ENCODE assay signal across 8 cellular contexts in genomic region chr5:127793879-127794278, GRCh38.
"Had no signal": no experiment of that assay in that cellular context is flagged by ENCODE, and none has a peak within 500 bp of the region (broad histone marks: within the 10 kb centered on the region; RNA-seq: fewer than 3 reads in every experiment).

No MANE protein-coding gene starts in this region.

- ATAC-seq: GM23338, HCT116, HepG2 had no signal

- H3K4me1 ChIP-seq: HAP-1 had no signal

- H3K4me3 ChIP-seq: GM23338, HAP-1 had no signal

- H3K4me2 ChIP-seq: GM23338 had no signal

- H3K36me3 ChIP-seq: HAP-1 had no signal

- DNase-seq: H7, HFFc6, KBM-7 had no signal

- H3K27ac ChIP-seq: HL-60 had no signal

- H2AFZ ChIP-seq: GM23338 had no signal
